ENCODE assay signal across 2 cellular contexts in the genomic region with DNA sequence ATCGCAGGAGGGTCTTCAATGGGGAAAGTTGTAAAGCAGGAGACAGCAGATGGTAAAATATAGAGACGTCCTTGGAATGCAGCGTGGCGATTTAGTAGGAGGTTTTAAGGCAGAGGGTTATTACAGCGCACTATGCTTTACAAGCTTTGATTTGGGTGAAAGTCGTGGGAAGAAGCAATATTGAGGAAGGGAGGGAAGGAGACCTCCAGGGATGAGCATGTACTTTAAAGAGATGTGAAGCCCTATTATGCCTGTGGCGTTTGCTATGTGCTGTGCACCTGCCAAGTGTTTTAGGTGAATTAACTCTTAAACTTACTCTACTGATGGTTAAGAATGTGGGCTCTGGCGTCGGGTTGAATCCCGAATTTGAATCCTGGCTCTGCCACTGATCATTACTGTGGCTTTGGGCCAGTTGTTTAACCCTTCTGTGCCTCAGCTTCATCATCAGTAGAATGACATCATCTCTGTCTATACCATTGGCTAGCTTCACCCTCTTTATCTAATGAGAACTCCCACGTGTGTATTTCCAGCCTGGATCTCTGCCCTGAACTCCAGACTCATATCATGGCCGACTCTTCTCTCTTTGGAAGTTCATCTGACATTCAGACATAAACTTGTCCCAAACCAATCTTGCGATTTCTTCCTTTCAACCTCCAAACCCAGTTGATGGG.
TF ChIP-seq lines count a peak whose summit lies in the region.

No MANE protein-coding gene starts in this region.

TF ChIP-seq in K562, 482 proteins besides CTCF, POLR2A, EP300 and RAD21 (continues in another document):
- TF ChIP-seq COPS2 (conservative IDR thresholded peaks at IDR 0.05) (no peak), FOXK1 (CRISPR knock-in tag; IDR thresholded peaks at IDR 0.05; ENCODE audit: borderline replicate concordance) (0 out of 2 replicates have a peak, but pooled peaks have one; percentile 31), SUPT5H (IDR thresholded peaks at IDR 0.05) (peak; percentile 0; the same call in 1 of the 2 replicates), CEBPG (CRISPR knock-in tag; IDR thresholded peaks at IDR 0.05) (no peak), CEBPG (tag; conservative IDR thresholded peaks at IDR 0.05 in 1 of 2, IDR thresholded peaks at IDR 0.05 in 1 of 2) (0 out of 4 replicates have a peak, but pooled peaks of 1 of the 2 experiments have one; percentile 23), EP400 (IDR thresholded peaks at IDR 0.05) (peak; percentile 6; the same call in 1 of the 2 replicates), NFIC (IDR thresholded peaks at IDR 0.05) (peak; percentile 69), HDAC1 (IDR thresholded peaks at IDR 0.05) (peak in 1 of 2 experiments; percentile 27; a peak in 1 of 4 replicates), PHF21A (IDR thresholded peaks at IDR 0.05; ENCODE audit: borderline replicate concordance, low read depth) (peak; percentile 70; the same call in 1 of the 2 replicates), CREM (IDR thresholded peaks at IDR 0.05; ENCODE audit: low read depth) (0 out of 2 replicates have a peak, but pooled peaks have one; percentile 44), ZBTB8A (IDR thresholded peaks at IDR 0.05; ENCODE audit: partially characterized antibody) (no peak), JUND (IDR thresholded peaks at IDR 0.05; ENCODE audit: borderline replicate concordance, low read depth, low read length) (peak; percentile 84), JUND (tag; IDR thresholded peaks at IDR 0.05; ENCODE audit: borderline replicate concordance, low read depth, low read length) (peak; percentile 67; the same call in 2 of the 3 replicates), MIER1 (IDR thresholded peaks at IDR 0.05; ENCODE audit: low read depth) (peak; percentile 8; the same call in 1 of the 2 replicates), SAP30 (IDR thresholded peaks at IDR 0.05; ENCODE audit: borderline replicate concordance, insufficient read depth, low read depth, low read length, poor library complexity, severe bottlenecking) (peak; percentile 24), TOE1 (IDR thresholded peaks at IDR 0.05; ENCODE audit: borderline replicate concordance) (peak; percentile 35), TOE1 (CRISPR knock-in tag; IDR thresholded peaks at IDR 0.05; ENCODE audit: borderline replicate concordance, low read depth) (no peak), NCOA4 (IDR thresholded peaks at IDR 0.05; ENCODE audit: partially characterized antibody) (no peak), POLR2B (IDR thresholded peaks at IDR 0.05; ENCODE audit: low read depth, partially characterized antibody) (peak; percentile 1), JUN (IDR thresholded peaks at IDR 0.05; ENCODE audit: borderline replicate concordance, low read depth, low read length) (peak; percentile 36; the same call in 1 of the 2 replicates), JUN (CRISPR knock-in tag; IDR thresholded peaks at IDR 0.05; ENCODE audit: borderline replicate concordance) (no peak)
- TF ChIP-seq, protein P1, sequence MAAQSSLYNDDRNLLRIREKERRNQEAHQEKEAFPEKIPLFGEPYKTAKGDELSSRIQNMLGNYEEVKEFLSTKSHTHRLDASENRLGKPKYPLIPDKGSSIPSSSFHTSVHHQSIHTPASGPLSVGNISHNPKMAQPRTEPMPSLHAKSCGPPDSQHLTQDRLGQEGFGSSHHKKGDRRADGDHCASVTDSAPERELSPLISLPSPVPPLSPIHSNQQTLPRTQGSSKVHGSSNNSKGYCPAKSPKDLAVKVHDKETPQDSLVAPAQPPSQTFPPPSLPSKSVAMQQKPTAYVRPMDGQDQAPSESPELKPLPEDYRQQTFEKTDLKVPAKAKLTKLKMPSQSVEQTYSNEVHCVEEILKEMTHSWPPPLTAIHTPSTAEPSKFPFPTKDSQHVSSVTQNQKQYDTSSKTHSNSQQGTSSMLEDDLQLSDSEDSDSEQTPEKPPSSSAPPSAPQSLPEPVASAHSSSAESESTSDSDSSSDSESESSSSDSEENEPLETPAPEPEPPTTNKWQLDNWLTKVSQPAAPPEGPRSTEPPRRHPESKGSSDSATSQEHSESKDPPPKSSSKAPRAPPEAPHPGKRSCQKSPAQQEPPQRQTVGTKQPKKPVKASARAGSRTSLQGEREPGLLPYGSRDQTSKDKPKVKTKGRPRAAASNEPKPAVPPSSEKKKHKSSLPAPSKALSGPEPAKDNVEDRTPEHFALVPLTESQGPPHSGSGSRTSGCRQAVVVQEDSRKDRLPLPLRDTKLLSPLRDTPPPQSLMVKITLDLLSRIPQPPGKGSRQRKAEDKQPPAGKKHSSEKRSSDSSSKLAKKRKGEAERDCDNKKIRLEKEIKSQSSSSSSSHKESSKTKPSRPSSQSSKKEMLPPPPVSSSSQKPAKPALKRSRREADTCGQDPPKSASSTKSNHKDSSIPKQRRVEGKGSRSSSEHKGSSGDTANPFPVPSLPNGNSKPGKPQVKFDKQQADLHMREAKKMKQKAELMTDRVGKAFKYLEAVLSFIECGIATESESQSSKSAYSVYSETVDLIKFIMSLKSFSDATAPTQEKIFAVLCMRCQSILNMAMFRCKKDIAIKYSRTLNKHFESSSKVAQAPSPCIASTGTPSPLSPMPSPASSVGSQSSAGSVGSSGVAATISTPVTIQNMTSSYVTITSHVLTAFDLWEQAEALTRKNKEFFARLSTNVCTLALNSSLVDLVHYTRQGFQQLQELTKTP (IDR thresholded peaks at IDR 0.05; ENCODE audit: low read depth in 1 of 2, partially characterized antibody in 2 of 2), result peak in 1 of 2 experiments; percentile 4
- TF ChIP-seq, protein P2, sequence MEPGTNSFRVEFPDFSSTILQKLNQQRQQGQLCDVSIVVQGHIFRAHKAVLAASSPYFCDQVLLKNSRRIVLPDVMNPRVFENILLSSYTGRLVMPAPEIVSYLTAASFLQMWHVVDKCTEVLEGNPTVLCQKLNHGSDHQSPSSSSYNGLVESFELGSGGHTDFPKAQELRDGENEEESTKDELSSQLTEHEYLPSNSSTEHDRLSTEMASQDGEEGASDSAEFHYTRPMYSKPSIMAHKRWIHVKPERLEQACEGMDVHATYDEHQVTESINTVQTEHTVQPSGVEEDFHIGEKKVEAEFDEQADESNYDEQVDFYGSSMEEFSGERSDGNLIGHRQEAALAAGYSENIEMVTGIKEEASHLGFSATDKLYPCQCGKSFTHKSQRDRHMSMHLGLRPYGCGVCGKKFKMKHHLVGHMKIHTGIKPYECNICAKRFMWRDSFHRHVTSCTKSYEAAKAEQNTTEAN (CRISPR knock-in tag; IDR thresholded peaks at IDR 0.05), result peak; percentile 32; the same call in 1 of the 2 replicates
- TF ChIP-seq, protein P3, sequence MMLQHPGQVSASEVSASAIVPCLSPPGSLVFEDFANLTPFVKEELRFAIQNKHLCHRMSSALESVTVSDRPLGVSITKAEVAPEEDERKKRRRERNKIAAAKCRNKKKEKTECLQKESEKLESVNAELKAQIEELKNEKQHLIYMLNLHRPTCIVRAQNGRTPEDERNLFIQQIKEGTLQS (IDR thresholded peaks at IDR 0.05), result peak; percentile 93
- TF ChIP-seq, protein P3 (CRISPR knock-in tag; conservative IDR thresholded peaks at IDR 0.05), result no peak

TF ChIP-seq in HepG2, 621 proteins besides CTCF, POLR2A, EP300 and RAD21 (continues in another document):
- TF ChIP-seq, protein P4, sequence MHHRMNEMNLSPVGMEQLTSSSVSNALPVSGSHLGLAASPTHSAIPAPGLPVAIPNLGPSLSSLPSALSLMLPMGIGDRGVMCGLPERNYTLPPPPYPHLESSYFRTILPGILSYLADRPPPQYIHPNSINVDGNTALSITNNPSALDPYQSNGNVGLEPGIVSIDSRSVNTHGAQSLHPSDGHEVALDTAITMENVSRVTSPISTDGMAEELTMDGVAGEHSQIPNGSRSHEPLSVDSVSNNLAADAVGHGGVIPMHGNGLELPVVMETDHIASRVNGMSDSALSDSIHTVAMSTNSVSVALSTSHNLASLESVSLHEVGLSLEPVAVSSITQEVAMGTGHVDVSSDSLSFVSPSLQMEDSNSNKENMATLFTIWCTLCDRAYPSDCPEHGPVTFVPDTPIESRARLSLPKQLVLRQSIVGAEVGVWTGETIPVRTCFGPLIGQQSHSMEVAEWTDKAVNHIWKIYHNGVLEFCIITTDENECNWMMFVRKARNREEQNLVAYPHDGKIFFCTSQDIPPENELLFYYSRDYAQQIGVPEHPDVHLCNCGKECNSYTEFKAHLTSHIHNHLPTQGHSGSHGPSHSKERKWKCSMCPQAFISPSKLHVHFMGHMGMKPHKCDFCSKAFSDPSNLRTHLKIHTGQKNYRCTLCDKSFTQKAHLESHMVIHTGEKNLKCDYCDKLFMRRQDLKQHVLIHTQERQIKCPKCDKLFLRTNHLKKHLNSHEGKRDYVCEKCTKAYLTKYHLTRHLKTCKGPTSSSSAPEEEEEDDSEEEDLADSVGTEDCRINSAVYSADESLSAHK (CRISPR knock-in tag; IDR thresholded peaks at IDR 0.05; ENCODE audit: borderline replicate concordance), result no peak
- TF ChIP-seq, protein P5, sequence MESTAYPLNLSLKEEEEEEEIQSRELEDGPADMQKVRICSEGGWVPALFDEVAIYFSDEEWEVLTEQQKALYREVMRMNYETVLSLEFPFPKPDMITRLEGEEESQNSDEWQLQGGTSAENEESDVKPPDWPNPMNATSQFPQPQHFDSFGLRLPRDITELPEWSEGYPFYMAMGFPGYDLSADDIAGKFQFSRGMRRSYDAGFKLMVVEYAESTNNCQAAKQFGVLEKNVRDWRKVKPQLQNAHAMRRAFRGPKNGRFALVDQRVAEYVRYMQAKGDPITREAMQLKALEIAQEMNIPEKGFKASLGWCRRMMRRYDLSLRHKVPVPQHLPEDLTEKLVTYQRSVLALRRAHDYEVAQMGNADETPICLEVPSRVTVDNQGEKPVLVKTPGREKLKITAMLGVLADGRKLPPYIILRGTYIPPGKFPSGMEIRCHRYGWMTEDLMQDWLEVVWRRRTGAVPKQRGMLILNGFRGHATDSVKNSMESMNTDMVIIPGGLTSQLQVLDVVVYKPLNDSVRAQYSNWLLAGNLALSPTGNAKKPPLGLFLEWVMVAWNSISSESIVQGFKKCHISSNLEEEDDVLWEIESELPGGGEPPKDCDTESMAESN (CRISPR knock-in tag; conservative IDR thresholded peaks at IDR 0.05), result 0 out of 2 replicates have a peak, but pooled peaks have one; percentile 12
- no peak for TF ChIP-seq FOSL1 (CRISPR knock-in tag; IDR thresholded peaks at IDR 0.05; ENCODE audit: borderline replicate concordance)
- no peak for TF ChIP-seq MBD4 (IDR thresholded peaks at IDR 0.05; ENCODE audit: borderline replicate concordance, low read length)
- peak; percentile 75 for TF ChIP-seq ATF7 (IDR thresholded peaks at IDR 0.05)
- no peak for TF ChIP-seq ATF7 (CRISPR knock-in tag; IDR thresholded peaks at IDR 0.05)
- TF ChIP-seq ZNF652 (CRISPR knock-in tag; IDR thresholded peaks at IDR 0.05; ENCODE audit: borderline replicate concordance, low read depth), result peak; percentile 76; the same call in 1 of the 2 replicates
- TF ChIP-seq ATF1 (CRISPR knock-in tag; IDR thresholded peaks at IDR 0.05), result no peak
- TF ChIP-seq, protein P6, sequence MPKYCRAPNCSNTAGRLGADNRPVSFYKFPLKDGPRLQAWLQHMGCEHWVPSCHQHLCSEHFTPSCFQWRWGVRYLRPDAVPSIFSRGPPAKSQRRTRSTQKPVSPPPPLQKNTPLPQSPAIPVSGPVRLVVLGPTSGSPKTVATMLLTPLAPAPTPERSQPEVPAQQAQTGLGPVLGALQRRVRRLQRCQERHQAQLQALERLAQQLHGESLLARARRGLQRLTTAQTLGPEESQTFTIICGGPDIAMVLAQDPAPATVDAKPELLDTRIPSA (CRISPR knock-in tag; IDR thresholded peaks at IDR 0.05; ENCODE audit: borderline replicate concordance), result no peak
- no peak for TF ChIP-seq CCDC6 (CRISPR knock-in tag; IDR thresholded peaks at IDR 0.05)
- TF ChIP-seq, protein P7, sequence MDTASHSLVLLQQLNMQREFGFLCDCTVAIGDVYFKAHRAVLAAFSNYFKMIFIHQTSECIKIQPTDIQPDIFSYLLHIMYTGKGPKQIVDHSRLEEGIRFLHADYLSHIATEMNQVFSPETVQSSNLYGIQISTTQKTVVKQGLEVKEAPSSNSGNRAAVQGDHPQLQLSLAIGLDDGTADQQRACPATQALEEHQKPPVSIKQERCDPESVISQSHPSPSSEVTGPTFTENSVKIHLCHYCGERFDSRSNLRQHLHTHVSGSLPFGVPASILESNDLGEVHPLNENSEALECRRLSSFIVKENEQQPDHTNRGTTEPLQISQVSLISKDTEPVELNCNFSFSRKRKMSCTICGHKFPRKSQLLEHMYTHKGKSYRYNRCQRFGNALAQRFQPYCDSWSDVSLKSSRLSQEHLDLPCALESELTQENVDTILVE (CRISPR knock-in tag; IDR thresholded peaks at IDR 0.05), result no peak
- no peak for TF ChIP-seq ATM (IDR thresholded peaks at IDR 0.05; ENCODE audit: borderline replicate concordance)
- no peak for TF ChIP-seq NR2F1 (CRISPR knock-in tag; IDR thresholded peaks at IDR 0.05)
- TF ChIP-seq, protein P8, sequence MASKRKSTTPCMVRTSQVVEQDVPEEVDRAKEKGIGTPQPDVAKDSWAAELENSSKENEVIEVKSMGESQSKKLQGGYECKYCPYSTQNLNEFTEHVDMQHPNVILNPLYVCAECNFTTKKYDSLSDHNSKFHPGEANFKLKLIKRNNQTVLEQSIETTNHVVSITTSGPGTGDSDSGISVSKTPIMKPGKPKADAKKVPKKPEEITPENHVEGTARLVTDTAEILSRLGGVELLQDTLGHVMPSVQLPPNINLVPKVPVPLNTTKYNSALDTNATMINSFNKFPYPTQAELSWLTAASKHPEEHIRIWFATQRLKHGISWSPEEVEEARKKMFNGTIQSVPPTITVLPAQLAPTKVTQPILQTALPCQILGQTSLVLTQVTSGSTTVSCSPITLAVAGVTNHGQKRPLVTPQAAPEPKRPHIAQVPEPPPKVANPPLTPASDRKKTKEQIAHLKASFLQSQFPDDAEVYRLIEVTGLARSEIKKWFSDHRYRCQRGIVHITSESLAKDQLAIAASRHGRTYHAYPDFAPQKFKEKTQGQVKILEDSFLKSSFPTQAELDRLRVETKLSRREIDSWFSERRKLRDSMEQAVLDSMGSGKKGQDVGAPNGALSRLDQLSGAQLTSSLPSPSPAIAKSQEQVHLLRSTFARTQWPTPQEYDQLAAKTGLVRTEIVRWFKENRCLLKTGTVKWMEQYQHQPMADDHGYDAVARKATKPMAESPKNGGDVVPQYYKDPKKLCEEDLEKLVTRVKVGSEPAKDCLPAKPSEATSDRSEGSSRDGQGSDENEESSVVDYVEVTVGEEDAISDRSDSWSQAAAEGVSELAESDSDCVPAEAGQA (IDR thresholded peaks at IDR 0.05; ENCODE audit: low read depth), result no peak
- TF ChIP-seq, protein P8 (CRISPR knock-in tag; IDR thresholded peaks at IDR 0.05; ENCODE audit: borderline replicate concordance), result no peak
- TF ChIP-seq TGIF2 (CRISPR knock-in tag; IDR thresholded peaks at IDR 0.05), result 0 out of 2 replicates have a peak, but pooled peaks have one; percentile 1
